11 cellular contexts compared by ENCODE assay signal in genomic region chr11:118156531-118157185, GRCh38. TPM values are rescaled to one million over a fixed set of nuclear protein-coding genes. Genes with fewer than 3 reads are reported as not detected.
DNase-seq lines count a peak whose midpoint lies in the region; ATAC-seq and TF ChIP-seq lines count a peak whose summit lies in the region.
"Had no signal": no experiment of that assay in that cellular context is flagged by ENCODE, and none has a peak within 500 bp of the region (broad histone marks: within the 10 kb centered on the region; RNA-seq: fewer than 3 reads in every experiment).

No MANE protein-coding gene starts in this region.

- H3K9ac ChIP-seq in HUES48 (ENCODE audit: low read depth, low read length) = no peak overlapping the region

- H3K36me3 Mint-ChIP-seq in activated T-cell treated with anti-CD3 and anti-CD28 coated beads, Interleukin-2, amount 50 U/mL, for 72 hours (ENCODE audit: insufficient read depth in 2 of 2) = peaks cover 0 to 2% of the 10 kb centered on the region in 2 donors
- H3K36me3 Mint-ChIP-seq in memory B cell (no peaks in the 10 kb centered on the region), osteocyte (ENCODE audit: unreplicated experiment) (no peaks in the 10 kb centered on the region)

- peaks cover 19% of the 10 kb centered on the region for H3K4me1 Mint-ChIP-seq in activated T-cell treated with anti-CD3 and anti-CD28 coated beads, Interleukin-2, amount 50 U/mL, for 72 hours (ENCODE audit: low read depth)
- peaks cover 6% of the 10 kb centered on the region for H3K4me1 Mint-ChIP-seq in memory B cell
- H3K4me1 Mint-ChIP-seq in osteocyte (ENCODE audit: unreplicated experiment) = peaks cover 5% of the 10 kb centered on the region

- no peak overlapping the region for H3K27ac Mint-ChIP-seq in activated T-cell treated with anti-CD3 and anti-CD28 coated beads, Interleukin-2, amount 50 U/mL, for 72 hours
- H3K27ac Mint-ChIP-seq in memory B cell (no peak overlapping the region), osteocyte (ENCODE audit: unreplicated experiment) (no peak overlapping the region)
- H3K27ac Mint-ChIP-seq: activated T-helper 2 cell treated with anti-CD3 and anti-CD28 coated beads, Interferon-gamma antibody, Interleukin-2, Interleukin-4, amounts not matched to agents 10 μg/mL and 5 μg/mL and 100 μg/mL, durations not matched to agents 14 hours and 24 hours and 36 hours had no signal

- no peak overlapping the region for H3K27ac ChIP-seq in HUES48 (ENCODE audit: low read depth, low read length)

- ATAC-seq in activated T-cell treated with anti-CD3 and anti-CD28 coated beads, Interleukin-2, amount 50 U/mL, for 72 hours (replicated peaks in 1 of 2) = peak; percentile 41 to 58
- ATAC-seq in memory B cell (ENCODE audit: low read depth) = peak; percentile 42
- ATAC-seq in HG03565 (IDR thresholded peaks at IDR 0.05; ENCODE audit: unreplicated experiment) = no peak

- DNase-seq in DMS53 (lab: John Stamatoyannopoulos, UW) = peak; percentile 51
- no peak for DNase-seq in DMS53 treated with DMSO at 0.1 percent for 48 hours (lab: John Stamatoyannopoulos, UW; ENCODE audit: unreplicated experiment)
- DNase-seq in activated T-cell treated with anti-CD3 and anti-CD28 coated beads, Interleukin-2, amount 50 U/mL, for 72 hours = peak; percentile 19 to 38
- no peak for DNase-seq in memory B cell (ENCODE audit: low spot score in 2 of 2)
- no peak for DNase-seq in osteocyte (ENCODE audit: extremely low spot score, unreplicated experiment)
- DNase-seq in activated effector memory CD4-positive, alpha-beta T cell treated with anti-CD3 and anti-CD28 coated beads, Interleukin-2, amount 50 U/mL, for 16 hours = no peak
- DNase-seq: SHP77 treated with DMSO at 0.1 percent for 48 hours had no signal

- peak overlapping the region in 1 of 2 donors; percentile 54 for H3K4me3 Mint-ChIP-seq in activated T-cell treated with anti-CD3 and anti-CD28 coated beads, Interleukin-2, amount 50 U/mL, for 72 hours
- H3K4me3 Mint-ChIP-seq in memory B cell (no peak overlapping the region), osteocyte (ENCODE audit: unreplicated experiment) (no peak overlapping the region)

- TF ChIP-seq CTCF in osteocyte (IDR thresholded peaks at IDR 0.05) = no peak

- no peaks in the 10 kb centered on the region for H3K9me3 ChIP-seq in HUES48 (ENCODE audit: control insufficient read depth, insufficient read depth, low read length)

- peak overlapping the region; percentile 53 for H3K4me3 ChIP-seq in HUES48 (ENCODE audit: low read depth, low read length)

- no peaks in the 10 kb centered on the region for H3K9me3 Mint-ChIP-seq in activated T-cell treated with anti-CD3 and anti-CD28 coated beads, Interleukin-2, amount 50 U/mL, for 72 hours
- H3K9me3 Mint-ChIP-seq in memory B cell (no peaks in the 10 kb centered on the region), osteocyte (ENCODE audit: unreplicated experiment) (no peaks in the 10 kb centered on the region)
- H3K9me3 Mint-ChIP-seq: activated T-helper 2 cell treated with anti-CD3 and anti-CD28 coated beads, Interferon-gamma antibody, Interleukin-2, Interleukin-4, amounts not matched to agents 10 μg/mL and 5 μg/mL and 100 μg/mL, durations not matched to agents 14 hours and 24 hours and 36 hours had no signal

- no peaks in the 10 kb centered on the region for H3K36me3 ChIP-seq in HUES48 (ENCODE audit: control insufficient read depth, insufficient read depth, low read length)

- H3K4me1 ChIP-seq in HUES48 (ENCODE audit: control insufficient read depth, insufficient read depth, low read length) = peaks cover 46% of the 10 kb centered on the region

- peaks cover 99% of the 10 kb centered on the region for H3K27me3 ChIP-seq in HUES48 (ENCODE audit: control insufficient read depth, insufficient read depth, low read length)

- H3K27me3 Mint-ChIP-seq in activated T-cell treated with anti-CD3 and anti-CD28 coated beads, Interleukin-2, amount 50 U/mL, for 72 hours (ENCODE audit: low read depth) = peaks cover 66% of the 10 kb centered on the region
- H3K27me3 Mint-ChIP-seq in memory B cell (peaks cover 43% of the 10 kb centered on the region), osteocyte (ENCODE audit: unreplicated experiment) (peaks cover 69% of the 10 kb centered on the region)

RNA-seq across cellular contexts. Expression of gene SCN4B, which starts 4.0 kb away (rescaled TPM):
- under 1 TPM; 0.46 to 0.53 TPM for total RNA-seq in activated T-cell treated with anti-CD3 and anti-CD28 coated beads, Interleukin-2, amount 50 U/mL, for 72 hours
- 0.08 TPM in 1 of 2 replicates, not detected in the other for total RNA-seq in osteocyte

RNA-seq across cellular contexts. Expression of gene SCN2B, which starts 19.8 kb away (rescaled TPM):
- total RNA-seq in activated T-cell treated with anti-CD3 and anti-CD28 coated beads, Interleukin-2, amount 50 U/mL, for 72 hours = not detected
- not detected in 2 replicates for total RNA-seq in osteocyte
- total RNA-seq: mononuclear cell had no signal

Comparison
In these comparisons a context has a peak if more than half of its experiments do, and no peak if none do; other contexts are left out.
1. DNase-seq: peak in DMS53 (single experiment) and activated T-cell treated with anti-CD3 and anti-CD28 coated beads, Interleukin-2, amount 50 U/mL, for 72 hours (2 of 2); none in DMS53 treated with DMSO at 0.1 percent for 48 hours (single experiment), memory B cell (0 of 2), osteocyte (single experiment) and activated effector memory CD4-positive, alpha-beta T cell treated with anti-CD3 and anti-CD28 coated beads, Interleukin-2, amount 50 U/mL, for 16 hours (single experiment).